In the genomic region with DNA sequence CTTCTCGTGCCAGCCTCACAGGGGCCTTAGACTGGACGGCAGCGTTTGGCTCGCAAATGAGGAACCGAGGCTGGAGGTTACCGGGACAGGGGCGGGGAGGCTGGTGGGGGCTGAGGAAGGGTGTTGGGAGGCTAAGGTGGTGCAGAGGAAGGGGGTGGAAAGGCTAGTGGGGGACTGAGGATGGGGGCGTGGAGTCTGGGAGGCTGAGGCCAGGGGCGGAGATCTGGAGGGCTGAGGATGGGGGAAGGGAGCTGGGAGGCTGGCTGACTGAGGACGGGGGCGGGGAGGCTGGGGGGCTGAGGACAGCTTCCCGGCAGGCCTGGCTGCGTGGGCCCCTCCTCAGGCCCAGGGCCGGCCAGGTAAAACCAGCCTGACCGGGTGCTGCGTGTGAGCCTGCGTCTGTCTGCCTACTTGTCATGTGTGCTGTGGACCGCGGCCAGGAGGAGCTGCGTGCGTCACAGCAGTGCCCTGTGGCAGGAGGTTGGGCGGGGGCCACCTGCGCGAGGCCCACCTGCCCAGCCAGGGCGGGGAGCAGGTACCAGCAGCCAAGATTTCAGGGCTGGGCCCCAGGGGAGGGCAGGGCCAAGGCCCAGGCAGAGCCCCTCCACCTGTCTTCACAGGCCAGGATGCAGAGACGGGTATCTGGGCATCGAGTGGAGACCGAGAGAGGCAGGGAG, we compare ENCODE assay signal across 11 cellular contexts. TPM values are rescaled to one million over a fixed set of nuclear protein-coding genes. Genes with fewer than 3 reads are reported as not detected.
A peak's percentile ranks its signal among the peaks of the same experiment; 100 is the strongest.
DNase-seq lines count a peak whose midpoint lies in the region; ATAC-seq, FAIRE-seq and TF ChIP-seq lines count a peak whose summit lies in the region.
"Had no signal": no experiment of that assay in that cellular context is flagged by ENCODE, and none has a peak within 500 bp of the region (broad histone marks: within the 10 kb centered on the region; RNA-seq: fewer than 3 reads in every experiment).

No MANE protein-coding gene starts in this region.

- H3K36me3 ChIP-seq in esophagus squamous epithelium (no peaks in the 10 kb centered on the region), small intestine (ENCODE audit: control insufficient read depth in 2 of 2, insufficient read depth in 2 of 2, low read length in 2 of 2) (no peaks in the 10 kb centered on the region)

- H3K27ac ChIP-seq in esophagus squamous epithelium (peak overlapping the region; percentile 87 to 94 (median 91)), small intestine (ENCODE audit: low read depth in 1 of 2, low read length in 1 of 2) (peak overlapping the region; percentile 71 to 95)

- H3K4me3 ChIP-seq in esophagus squamous epithelium (no peak overlapping the region), small intestine (ENCODE audit: low read depth in 1 of 2, low read length in 2 of 2) (no peak overlapping the region)
- H3K4me3 ChIP-seq: SK-N-MC had no signal

- H3K4me3 Mint-ChIP-seq in T-helper 2 cell treated with Interferon-gamma antibody and Interleukin-4, amounts not matched to agents 5 μg/mL and 100 μg/mL, for 36 hours: no peak overlapping the region
- H3K4me3 Mint-ChIP-seq: activated T-helper 1 cell treated with anti-CD3 and anti-CD28 coated beads, Interleukin-12 subunit alpha, Interleukin-12 subunit beta, Interleukin-2, Interleukin-4 antibody, amounts not matched to agents 30 ng/mL and 10 ng/mL and 1 ng/mL, durations not matched to agents 14 hours and 24 hours and 36 hours had no signal

- peak; percentile 98 for ATAC-seq in GM19463 (IDR thresholded peaks at IDR 0.05; ENCODE audit: unreplicated experiment)

- H3K9me3 ChIP-seq in esophagus squamous epithelium (no peaks in the 10 kb centered on the region), small intestine (ENCODE audit: control insufficient read depth, low read depth) (no peaks in the 10 kb centered on the region)

- no peaks in the 10 kb centered on the region for H3K4me1 Mint-ChIP-seq in T-helper 2 cell treated with Interferon-gamma antibody and Interleukin-4, amounts not matched to agents 5 μg/mL and 100 μg/mL, for 36 hours (ENCODE audit: low read depth)

- TF ChIP-seq POLR2A in esophagus squamous epithelium (IDR thresholded peaks at IDR 0.05): no peak

- DNase-seq in NCI-H748 treated with DMSO at 0.1 percent for 48 hours (lab: John Stamatoyannopoulos, UW): peak; percentile 90
- no peak for DNase-seq in esophagus squamous epithelium (lab: John Stamatoyannopoulos, UW)
- peak; percentile 92 for DNase-seq in small intestine
- DNase-seq in ACHN: no peak
- DNase-seq in EL: no peak
- no peak for DNase-seq in NCI-H82 treated with DMSO at 0.1 percent for 48 hours (lab: John Stamatoyannopoulos, UW; ENCODE audit: unreplicated experiment)
- no peak for DNase-seq in T-helper 2 cell treated with Interferon-gamma antibody and Interleukin-4, amounts not matched to agents 5 μg/mL and 100 μg/mL, for 36 hours (ENCODE audit: low spot score)
- DNase-seq: HCEC 1CT had no signal

- intact Hi-C loops in esophagus squamous epithelium (cut with DNase I): no loop called here

- no peak overlapping the region for H3K27ac Mint-ChIP-seq in T-helper 2 cell treated with Interferon-gamma antibody and Interleukin-4, amounts not matched to agents 5 μg/mL and 100 μg/mL, for 36 hours
- H3K27ac Mint-ChIP-seq: activated T-helper 1 cell treated with anti-CD3 and anti-CD28 coated beads, Interleukin-12 subunit alpha, Interleukin-12 subunit beta, Interleukin-2, Interleukin-4 antibody, amounts not matched to agents 30 ng/mL and 10 ng/mL and 1 ng/mL, durations not matched to agents 14 hours and 24 hours and 36 hours had no signal

- in situ Hi-C loops in ACHN (cut with HindIII; ENCODE audit: low pct_ligation_motif_present, low pct_unique_long_range_greater_than_20kb, low sequenced_read_pairs): no loop called here

- H3K36me3 Mint-ChIP-seq in T-helper 2 cell treated with Interferon-gamma antibody and Interleukin-4, amounts not matched to agents 5 μg/mL and 100 μg/mL, for 36 hours (ENCODE audit: low read depth): no peaks in the 10 kb centered on the region

- 31 to 34% methylated on average over 12 to 13 of the region's 28 CpGs for WGBS in esophagus squamous epithelium, 2 donors
- WGBS in small intestine, 3 donors: 20 to 59% (median 33%) methylated on average over 19 to 28 of the region's 28 CpGs

- no peaks in the 10 kb centered on the region for H3K27me3 Mint-ChIP-seq in T-helper 2 cell treated with Interferon-gamma antibody and Interleukin-4, amounts not matched to agents 5 μg/mL and 100 μg/mL, for 36 hours (ENCODE audit: low read depth)

- H3K9me3 Mint-ChIP-seq in T-helper 2 cell treated with Interferon-gamma antibody and Interleukin-4, amounts not matched to agents 5 μg/mL and 100 μg/mL, for 36 hours: no peaks in the 10 kb centered on the region
- H3K9me3 Mint-ChIP-seq: activated T-helper 1 cell treated with anti-CD3 and anti-CD28 coated beads, Interleukin-12 subunit alpha, Interleukin-12 subunit beta, Interleukin-2, Interleukin-4 antibody, amounts not matched to agents 30 ng/mL and 10 ng/mL and 1 ng/mL, durations not matched to agents 14 hours and 24 hours and 36 hours had no signal

- H3K4me1 ChIP-seq in esophagus squamous epithelium (peaks cover 65 to 100% (median 75%) of the 10 kb centered on the region in 3 donors), small intestine (ENCODE audit: control insufficient read depth in 2 of 2, insufficient read depth in 1 of 2, low read depth in 1 of 2, low read length in 1 of 2) (peaks cover 3 to 4% of the 10 kb centered on the region in 2 donors)

- H3K27me3 ChIP-seq in esophagus squamous epithelium (no peaks in the 10 kb centered on the region), small intestine (ENCODE audit: control insufficient read depth in 2 of 2, insufficient read depth in 2 of 2, low read length in 2 of 2) (no peaks in the 10 kb centered on the region)

- no peak for TF ChIP-seq CTCF in esophagus squamous epithelium (IDR thresholded peaks at IDR 0.05)

- FAIRE-seq in small intestine (lab: Jason Lieb, UNC): no peak

RNA-seq across cellular contexts. Expression of a gene that starts 9.4 kb away (rescaled TPM):
- total RNA-seq in esophagus squamous epithelium: 10 to 100 TPM; 43.8 to 75.7 (median 52.1) TPM
- 10 to 100 TPM; 35.7 to 72.2 (median 49.4) TPM for polyA plus RNA-seq in small intestine

RNA-seq across cellular contexts. Expression of a gene that starts 32.7 kb away (rescaled TPM):
- 10 to 100 TPM; 22.7 to 45.7 (median 35.5) TPM for total RNA-seq in esophagus squamous epithelium
- 100 to 1,000 TPM in 1 of 3 donors, 10 to 100 TPM in 2; 11.9 to 107 (median 20.8) TPM for polyA plus RNA-seq in small intestine

RNA-seq across cellular contexts. Expression of a gene that starts 32.9 kb away (rescaled TPM):
- total RNA-seq in esophagus squamous epithelium: 10 to 100 TPM; 12.8 to 16.6 (median 13.0) TPM
- polyA plus RNA-seq in small intestine: 10 to 100 TPM in 1 of 3 donors, 1 to 10 TPM in 2; 9.4 to 15.2 (median 9.5) TPM

Comparison
In these comparisons a context has a peak if more than half of its experiments do, and no peak if none do; other contexts are left out.
1. DNase-seq: peak in NCI-H748 treated with DMSO at 0.1 percent for 48 hours (single experiment) and small intestine (single experiment); none in esophagus squamous epithelium (single experiment), ACHN (single experiment), EL (single experiment), NCI-H82 treated with DMSO at 0.1 percent for 48 hours (single experiment) and T-helper 2 cell treated with Interferon-gamma antibody and Interleukin-4, amounts not matched to agents 5 μg/mL and 100 μg/mL, for 36 hours (single experiment).